Comparison of ENCODE assay signal across 15 cellular contexts in genomic region chr4:65241257-65241997, GRCh38.
DNase-seq lines count a peak whose midpoint lies in the region; ATAC-seq and FAIRE-seq lines count a peak whose summit lies in the region.
"Had no signal": no experiment of that assay in that cellular context is flagged by ENCODE, and none has a peak within 500 bp of the region (broad histone marks: within the 10 kb centered on the region; RNA-seq: fewer than 3 reads in every experiment).

No MANE protein-coding gene starts in this region.

- no peak overlapping the region for H2BK15ac ChIP-seq in neuronal stem cell (ENCODE audit: low read length)
- no peak overlapping the region for H2BK15ac ChIP-seq in mesenchymal stem cell (ENCODE audit: low read depth, poor library complexity, severe bottlenecking)

- H3K4me1 Mint-ChIP-seq in CD8-positive, alpha-beta memory T cell: no peaks in the 10 kb centered on the region
- no peaks in the 10 kb centered on the region for H3K4me1 Mint-ChIP-seq in T-helper 17 cell
- H3K4me1 Mint-ChIP-seq: CD4-positive, CD25-positive, alpha-beta regulatory T cell had no signal

- peak overlapping the region; percentile 96 for H4K8ac ChIP-seq in neuronal stem cell (ENCODE audit: low read depth, low read length)
- H4K8ac ChIP-seq in mesenchymal stem cell (ENCODE audit: low read length): no peak overlapping the region

- peak overlapping the region; percentile 16 for H3K27ac ChIP-seq in CD8-positive, alpha-beta memory T cell (ENCODE audit: low read depth, low read length)
- H3K27ac ChIP-seq in neuronal stem cell (replicated peaks; ENCODE audit: low read length) (no peak overlapping the region), mesenchymal stem cell (ENCODE audit: low read length, poor library complexity, severe bottlenecking) (no peak overlapping the region)

- H3K4me3 ChIP-seq in CD8-positive, alpha-beta memory T cell (ENCODE audit: low read length): no peak overlapping the region
- H3K4me3 ChIP-seq in neuronal stem cell (ENCODE audit: low read length in 2 of 2) (no peak overlapping the region), mesenchymal stem cell (ENCODE audit: insufficient read depth in 1 of 2, low read depth in 1 of 2, low read length in 2 of 2) (no peak overlapping the region)

- no peaks in the 10 kb centered on the region for H3K27me3 ChIP-seq in CD8-positive, alpha-beta memory T cell (ENCODE audit: insufficient read depth, low read length, poor library complexity, severe bottlenecking)
- no peaks in the 10 kb centered on the region for H3K27me3 ChIP-seq in neuronal stem cell (ENCODE audit: control insufficient read depth in 3 of 3, insufficient read depth in 3 of 3, low read depth in 1 of 3, low read length in 3 of 3)
- no peaks in the 10 kb centered on the region for H3K27me3 ChIP-seq in mesenchymal stem cell (ENCODE audit: control insufficient read depth in 1 of 2, insufficient read depth in 1 of 2, low read length in 2 of 2)

- H3K9ac ChIP-seq in neuronal stem cell (ENCODE audit: low read depth, low read length, poor library complexity) (no peak overlapping the region), mesenchymal stem cell (ENCODE audit: low read length) (no peak overlapping the region)

- H3K4me1 ChIP-seq in CD8-positive, alpha-beta memory T cell (ENCODE audit: insufficient read depth, low read length): no peaks in the 10 kb centered on the region
- no peaks in the 10 kb centered on the region for H3K4me1 ChIP-seq in neuronal stem cell (ENCODE audit: control insufficient read depth in 2 of 2, insufficient read depth in 1 of 2, low read depth in 1 of 2, low read length in 2 of 2)
- no peaks in the 10 kb centered on the region for H3K4me1 ChIP-seq in mesenchymal stem cell (ENCODE audit: control insufficient read depth, insufficient read depth, low read depth, low read length)

- no peak overlapping the region for H3K4me3 Mint-ChIP-seq in CD8-positive, alpha-beta memory T cell
- no peak overlapping the region for H3K4me3 Mint-ChIP-seq in T-helper 17 cell
- H3K4me3 Mint-ChIP-seq: CD4-positive, CD25-positive, alpha-beta regulatory T cell had no signal

- H3K27ac Mint-ChIP-seq in CD8-positive, alpha-beta memory T cell: no peak overlapping the region
- H3K27ac Mint-ChIP-seq in T-helper 17 cell: no peak overlapping the region
- H3K27ac Mint-ChIP-seq: CD4-positive, CD25-positive, alpha-beta regulatory T cell had no signal

- ATAC-seq in T-helper 17 cell: no peak
- ATAC-seq: PC-3 had no signal

- H3K9me3 ChIP-seq in CD8-positive, alpha-beta memory T cell (ENCODE audit: low read length): no peaks in the 10 kb centered on the region
- no peaks in the 10 kb centered on the region for H3K9me3 ChIP-seq in neuronal stem cell (replicated peaks in 1 of 2; ENCODE audit: control insufficient read depth in 2 of 2, insufficient read depth in 1 of 2, low read depth in 1 of 2, low read length in 2 of 2)
- H3K9me3 ChIP-seq in T-helper 17 cell (ENCODE audit: control insufficient read depth, low read length, poor library complexity, severe bottlenecking): no peaks in the 10 kb centered on the region
- H3K9me3 ChIP-seq in mesenchymal stem cell (ENCODE audit: control insufficient read depth, low read length): no peaks in the 10 kb centered on the region

- no peak overlapping the region for H2BK12ac ChIP-seq in neuronal stem cell (ENCODE audit: low read length)
- H2BK12ac ChIP-seq in mesenchymal stem cell (ENCODE audit: low read length in 2 of 2): no peak overlapping the region

- H3K9me3 Mint-ChIP-seq in CD8-positive, alpha-beta memory T cell: peaks cover 3 to 18% (median 12%) of the 10 kb centered on the region in 5 donors

- H3K36me3 Mint-ChIP-seq in CD8-positive, alpha-beta memory T cell: no peaks in the 10 kb centered on the region
- H3K36me3 Mint-ChIP-seq in T-helper 17 cell (ENCODE audit: low read depth): no peaks in the 10 kb centered on the region
- H3K36me3 Mint-ChIP-seq: CD4-positive, CD25-positive, alpha-beta regulatory T cell had no signal

- CTCF ChIA-PET in CD8-positive, alpha-beta memory T cell (lab: Charles Lee): no interaction called here

- H2BK120ac ChIP-seq in neuronal stem cell (ENCODE audit: low read depth, low read length): no peak overlapping the region
- no peak overlapping the region for H2BK120ac ChIP-seq in mesenchymal stem cell (ENCODE audit: low read depth, low read length)

- H4K91ac ChIP-seq in neuronal stem cell (ENCODE audit: low read depth, low read length, poor library complexity): no peak overlapping the region
- no peak overlapping the region for H4K91ac ChIP-seq in mesenchymal stem cell (ENCODE audit: low read length)

- H2BK5ac ChIP-seq in neuronal stem cell (ENCODE audit: low read length): no peak overlapping the region
- H2BK5ac ChIP-seq in mesenchymal stem cell (ENCODE audit: low read depth, low read length, poor library complexity, severe bottlenecking): no peak overlapping the region

- H3K18ac ChIP-seq in neuronal stem cell (ENCODE audit: low read length) (no peak overlapping the region), mesenchymal stem cell (ENCODE audit: low read depth in 1 of 2, low read length in 2 of 2) (no peak overlapping the region)

- H3K36me3 ChIP-seq in CD8-positive, alpha-beta memory T cell (ENCODE audit: insufficient read depth, low read length): no peaks in the 10 kb centered on the region
- H3K36me3 ChIP-seq in neuronal stem cell (replicated peaks in 1 of 2; ENCODE audit: control insufficient read depth in 2 of 2, insufficient read depth in 2 of 2, low read length in 2 of 2) (no peaks in the 10 kb centered on the region), mesenchymal stem cell (ENCODE audit: control insufficient read depth in 1 of 2, insufficient read depth in 2 of 2, low read depth in 1 of 2, low read length in 2 of 2) (no peaks in the 10 kb centered on the region)

- H3K23ac ChIP-seq in neuronal stem cell (ENCODE audit: low read depth, low read length, poor library complexity): peak overlapping the region; percentile 75
- H3K23ac ChIP-seq in mesenchymal stem cell (ENCODE audit: low read length in 2 of 2): no peak overlapping the region

- no peaks in the 10 kb centered on the region for H3K27me3 Mint-ChIP-seq in CD8-positive, alpha-beta memory T cell
- no peaks in the 10 kb centered on the region for H3K27me3 Mint-ChIP-seq in T-helper 17 cell
- H3K27me3 Mint-ChIP-seq: CD4-positive, CD25-positive, alpha-beta regulatory T cell had no signal

- H3K4ac ChIP-seq in neuronal stem cell (ENCODE audit: low read length) (no peak overlapping the region), mesenchymal stem cell (ENCODE audit: low read depth in 1 of 2, low read length in 2 of 2) (no peak overlapping the region)

- H3K14ac ChIP-seq in neuronal stem cell (ENCODE audit: low read length) (peak overlapping the region; percentile 89), mesenchymal stem cell (ENCODE audit: low read length in 2 of 2) (no peak overlapping the region)

- no peaks in the 10 kb centered on the region for H3K79me1 ChIP-seq in neuronal stem cell (ENCODE audit: low read depth, low read length)
- no peaks in the 10 kb centered on the region for H3K79me1 ChIP-seq in mesenchymal stem cell (replicated peaks; ENCODE audit: low read length, poor library complexity, severe bottlenecking)

- POLR2A ChIA-PET in CD8-positive, alpha-beta memory T cell (lab: Charles Lee): no interaction called here

- H2AFZ ChIP-seq in neuronal stem cell (ENCODE audit: low read length) (no peak overlapping the region), mesenchymal stem cell (ENCODE audit: low read depth, low read length) (no peak overlapping the region)

- H3K4me2 ChIP-seq in neuronal stem cell (ENCODE audit: insufficient read depth, low read length, poor library complexity, severe bottlenecking): peak overlapping the region; percentile 11
- no peak overlapping the region for H3K4me2 ChIP-seq in mesenchymal stem cell (ENCODE audit: low read length, poor library complexity, severe bottlenecking)

- no peak for FAIRE-seq in RCC 7860 (lab: Jason Lieb, UNC)
- FAIRE-seq: GM12891 had no signal

- H2AK5ac ChIP-seq in neuronal stem cell (ENCODE audit: low read depth, low read length) (no peak overlapping the region), mesenchymal stem cell (ENCODE audit: low read length, severe bottlenecking) (no peak overlapping the region)

- no peak for DNase-seq in CD8-positive, alpha-beta memory T cell
- DNase-seq in NCI-H1417 treated with DMSO at 0.1 percent for 48 hours (lab: John Stamatoyannopoulos, UW) (peak; percentile 29), RPMI8226 (peak; percentile 74), neuronal stem cell (ENCODE audit: low spot score) (no peak), RCC 7860 (ENCODE audit: low spot score) (no peak), T-helper 17 cell (no peak), mesenchymal stem cell (no peak)
- DNase-seq: AML-193; Calu3; CD4-positive, CD25-positive, alpha-beta regulatory T cell; HCEC 1CT; NCI-H69; PC-3; SHP77 treated with DMSO at 0.1 percent for 48 hours had no signal

- no CpG with 5 or more reads among the region's 26 CpGs for WGBS in neuronal stem cell (ENCODE audit: extremely low coverage in 2 of 2, insufficient read length in 2 of 2, insufficient replicate concordance in 1 of 2), 2 donors
- WGBS in mesenchymal stem cell: 93% methylated on average over 26 of the region's 26 CpGs

Comparison
In these comparisons a context has a peak if more than half of its experiments do, and no peak if none do; other contexts are left out.
1. DNase-seq: peak in NCI-H1417 treated with DMSO at 0.1 percent for 48 hours (single experiment) and RPMI8226 (single experiment); none in CD8-positive, alpha-beta memory T cell (0 of 5), neuronal stem cell (single experiment), RCC 7860 (single experiment), T-helper 17 cell (0 of 3) and mesenchymal stem cell (single experiment).